Comparison of ENCODE assay signal across 11 cellular contexts in the genomic region with DNA sequence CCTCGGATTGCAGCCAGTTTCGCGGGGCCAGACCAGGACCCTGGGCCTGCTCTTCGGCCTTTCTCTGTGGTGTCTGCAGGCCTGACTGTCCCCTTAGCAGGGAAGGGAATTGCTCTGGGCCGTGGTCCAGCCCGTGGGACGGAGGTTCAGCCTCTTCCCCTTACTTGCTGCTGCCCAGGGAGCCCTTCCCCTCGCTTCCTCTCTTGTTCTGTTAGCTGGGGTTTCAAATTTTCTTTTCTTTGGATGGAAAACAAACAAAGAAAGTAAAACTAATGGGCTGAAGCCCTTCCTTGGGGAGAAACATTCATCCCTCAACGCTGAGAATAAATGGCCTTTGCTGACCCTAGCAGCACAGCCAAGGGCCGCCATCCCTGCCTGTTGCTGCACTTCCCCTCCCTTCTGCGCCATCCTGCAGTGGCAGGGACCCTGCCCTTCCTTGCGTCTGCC. TPM values are rescaled to one million over a fixed set of nuclear protein-coding genes. Genes with fewer than 3 reads are reported as not detected.
DNase-seq lines count a peak whose midpoint lies in the region; ATAC-seq and TF ChIP-seq lines count a peak whose summit lies in the region.
"Had no signal": no experiment of that assay in that cellular context is flagged by ENCODE, and none has a peak within 500 bp of the region (broad histone marks: within the 10 kb centered on the region; RNA-seq: fewer than 3 reads in every experiment).

No MANE protein-coding gene starts in this region.

- ATAC-seq in upper lobe of right lung (peak; percentile 36), HG02759 (IDR thresholded peaks at IDR 0.05; ENCODE audit: unreplicated experiment) (no peak), HG03354 (IDR thresholded peaks at IDR 0.05; ENCODE audit: poor library complexity, severe bottlenecking, unreplicated experiment) (no peak)
- ATAC-seq: natural killer cell treated with Interleukin-12 subunit alpha and Interleukin-12 subunit beta and Interleukin-15 and Interleukin-18, amount 100 ng/mL, for 72 hours had no signal

- no peak for DNase-seq in ascending aorta (ENCODE audit: low spot score in 2 of 2)
- peak; percentile 53 for DNase-seq in globus pallidus (ENCODE audit: low spot score)
- peak; percentile 92 for DNase-seq in osteoblast (ENCODE audit: insufficient read length, low spot score, missing footprints)
- no peak for DNase-seq in upper lobe of right lung
- no peak for DNase-seq in NCI-H510A (lab: John Stamatoyannopoulos, UW)
- DNase-seq: NCI-H524; stimulated activated CD4-positive, alpha-beta T cell treated with anti-CD3 and anti-CD28 coated beads, Interleukin-4, amount 100 ng/mL, for 24 hours had no signal

- H3K9me3 ChIP-seq in ascending aorta: no peaks in the 10 kb centered on the region
- no peaks in the 10 kb centered on the region for H3K9me3 ChIP-seq in osteoblast (ENCODE audit: low read depth, low read length)
- H3K9me3 ChIP-seq in upper lobe of right lung: no peaks in the 10 kb centered on the region

- H2AFZ ChIP-seq in osteoblast (ENCODE audit: low read length): no peak overlapping the region
- H2AFZ ChIP-seq: hepatocyte had no signal

- H3K27ac ChIP-seq in ascending aorta (peak overlapping the region; percentile 85), osteoblast (ENCODE audit: low read depth, low read length) (peak overlapping the region; percentile 89), upper lobe of right lung (peak overlapping the region; percentile 37)
- H3K27ac ChIP-seq: hepatocyte had no signal

- H3K4me3 ChIP-seq in ascending aorta (peak overlapping the region in 1 of 2 donors; percentile 7), osteoblast (ENCODE audit: insufficient read depth, low read length) (peak overlapping the region; percentile 60), upper lobe of right lung (no peak overlapping the region)
- H3K4me3 ChIP-seq: hepatocyte had no signal

- peaks cover 35 to 81% of the 10 kb centered on the region in 2 donors for H3K4me1 ChIP-seq in ascending aorta
- peaks cover 80% of the 10 kb centered on the region for H3K4me1 ChIP-seq in osteoblast (ENCODE audit: insufficient read depth, low read length)
- peaks cover 62% of the 10 kb centered on the region for H3K4me1 ChIP-seq in upper lobe of right lung

- H3K36me3 ChIP-seq in ascending aorta (no peaks in the 10 kb centered on the region), osteoblast (ENCODE audit: insufficient read depth, low read length) (no peaks in the 10 kb centered on the region), upper lobe of right lung (no peaks in the 10 kb centered on the region)

- intact Hi-C loops in ascending aorta (cut with DNase I) (no loop called here), upper lobe of right lung (cut with DNase I) (no loop called here)

- H4K20me1 ChIP-seq in osteoblast (ENCODE audit: insufficient read depth, low read length): no peaks in the 10 kb centered on the region

- peaks cover 96% of the 10 kb centered on the region for H3K79me2 ChIP-seq in osteoblast (ENCODE audit: insufficient read depth, low read length)

- TF ChIP-seq CTCF in ascending aorta (IDR thresholded peaks at IDR 0.05) (no peak), osteoblast (IDR thresholded peaks at IDR 0.05; ENCODE audit: extremely low read depth, low read depth, low read length) (no peak), upper lobe of right lung (IDR thresholded peaks at IDR 0.05) (no peak)

- H3K27me3 ChIP-seq in ascending aorta (no peaks in the 10 kb centered on the region), osteoblast (ENCODE audit: insufficient read depth, low read length) (no peaks in the 10 kb centered on the region), upper lobe of right lung (no peaks in the 10 kb centered on the region)
- H3K27me3 ChIP-seq: hepatocyte had no signal

- H3K4me2 ChIP-seq in osteoblast (ENCODE audit: insufficient read depth, low read length): peak overlapping the region; percentile 77
- H3K4me2 ChIP-seq: hepatocyte had no signal

RNA-seq across cellular contexts. Expression of a gene that starts 52.4 kb away (rescaled TPM):
- total RNA-seq in ascending aorta: 56.9 TPM
- total RNA-seq in osteoblast: 56.0 and 66.2 TPM in 2 replicates
- 30.9 TPM for total RNA-seq in upper lobe of right lung
- total RNA-seq: natural killer cell treated with Interleukin-12 subunit alpha and Interleukin-12 subunit beta and Interleukin-15 and Interleukin-18, amount 100 ng/mL, for 72 hours had no signal

Comparison
In these comparisons a context has a peak if more than half of its experiments do, and no peak if none do; other contexts are left out.
1. DNase-seq: peak in globus pallidus (single experiment) and osteoblast (single experiment); none in ascending aorta (0 of 2), upper lobe of right lung (single experiment) and NCI-H510A (single experiment).
2. H3K27ac ChIP-seq: peak in every context shown above with its lines; median percentile 89 in osteoblast; 85 in ascending aorta; 37 in upper lobe of right lung.